Comparison of ENCODE assay signal across 33 cellular contexts in the genomic region with DNA sequence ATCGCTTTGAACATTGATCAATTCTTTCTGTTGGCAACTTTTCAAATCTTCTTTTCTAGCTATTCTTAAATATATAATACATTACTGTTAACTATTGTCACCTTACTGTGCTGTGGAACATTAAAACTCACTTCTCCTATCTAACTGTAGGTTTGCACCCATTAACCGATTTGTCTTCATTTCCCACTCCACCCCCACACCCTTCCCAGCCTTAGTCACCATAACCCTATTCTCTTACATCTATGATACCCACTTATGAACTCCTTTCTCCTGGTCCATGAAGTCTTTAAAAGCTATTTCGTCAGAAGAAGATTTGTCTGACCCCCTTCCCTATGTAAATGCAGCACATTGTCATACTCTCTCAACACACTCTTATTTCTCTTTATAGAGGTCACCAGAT.
"Had no signal": no experiment of that assay in that cellular context is flagged by ENCODE, and none has a peak within 500 bp of the region (broad histone marks: within the 10 kb centered on the region; RNA-seq: fewer than 3 reads in every experiment).

No MANE protein-coding gene starts in this region.

- H3K4me3 ChIP-seq: adrenal gland, ascending aorta, body of pancreas, breast epithelium, cardiac muscle cell had no signal

- H3K36me3 ChIP-seq: adrenal gland, ascending aorta, brain microvascular endothelial cell, breast epithelium, cardiac muscle cell had no signal

- ATAC-seq: activated naive CD4-positive, alpha-beta T cell treated with anti-CD3 and anti-CD28 coated beads, Interleukin-2, amount 50 U/mL, for 72 hours; activated naive CD8-positive, alpha-beta T cell treated with anti-CD3 and anti-CD28 coated beads, Interleukin-2, amount 50 U/mL, for 24 hours; activated T-cell treated with anti-CD3 and anti-CD28 coated beads, Interleukin-2, amount 50 U/mL, for 4 hours; activated T-cell treated with anti-CD3 and anti-CD28 coated beads, Interleukin-2, amount 50 U/mL, for 72 hours; activated T-helper 17 cell treated with anti-CD3 and anti-CD28 coated beads, Interleukin-2, amount 50 U/mL, for 72 hours; body of pancreas had no signal

- H3K27ac ChIP-seq: adrenal gland, ascending aorta, body of pancreas, brain microvascular endothelial cell, breast epithelium, cardiac muscle cell had no signal

- DNase-seq: activated effector memory CD4-positive, alpha-beta T cell treated with anti-CD3 and anti-CD28 coated beads, Interleukin-2, amount 50 U/mL, for 16 hours; activated effector memory CD4-positive, alpha-beta T cell treated with Interleukin-2 at 50 U/mL for 16 hours; activated gamma-delta T cell; activated gamma-delta T cell treated with Interleukin-2 at 50 U/mL for 16 hours; activated naive CD4-positive, alpha-beta T cell; activated naive CD4-positive, alpha-beta T cell treated with anti-CD3 and anti-CD28 coated beads for 36 hours; activated naive CD4-positive, alpha-beta T cell treated with anti-CD3 and anti-CD28 coated beads, Interleukin-2, amount 10 ng/mL, durations not matched to agents 7 days and 5 days; activated naive CD4-positive, alpha-beta T cell treated with anti-CD3 and anti-CD28 coated beads, Interleukin-2, amount 50 U/mL, for 16 hours; activated naive CD4-positive, alpha-beta T cell treated with Interleukin-2 at 50 U/mL for 16 hours; activated naive CD8-positive, alpha-beta T cell treated with anti-CD3 and anti-CD28 coated beads for 36 hours; activated naive CD8-positive, alpha-beta T cell treated with anti-CD3 and anti-CD28 coated beads, Interleukin-2, amount 10 ng/mL, durations not matched to agents 7 days and 5 days; activated naive CD8-positive, alpha-beta T cell treated with anti-CD3 and anti-CD28 coated beads, Interleukin-2, amount 50 U/mL, for 24 hours; activated T-cell treated with anti-CD3 and anti-CD28 coated beads, Interleukin-2, amount 50 U/mL, for 1 hour; activated T-cell treated with anti-CD3 and anti-CD28 coated beads, Interleukin-2, amount 50 U/mL, for 24 hours; activated T-cell treated with anti-CD3 and anti-CD28 coated beads, Interleukin-2, amount 50 U/mL, for 4 hours; activated T-cell treated with anti-CD3 and anti-CD28 coated beads, Interleukin-2, amount 50 U/mL, for 48 hours; activated T-cell treated with anti-CD3 and anti-CD28 coated beads, Interleukin-2, amount 50 U/mL, for 72 hours; adrenal gland; amniotic stem cell; amygdala; anterior cingulate cortex; aorta; body of pancreas; brain microvascular endothelial cell; central memory CD4-positive, alpha-beta T cell; cerebellar nuclear complex had no signal

- H3K27me3 ChIP-seq: adrenal gland, ascending aorta, body of pancreas, brain microvascular endothelial cell, breast epithelium, cardiac muscle cell had no signal

- FAIRE-seq: astrocyte, bronchial epithelial cell had no signal

- H3K9me3 ChIP-seq: adrenal gland, ascending aorta, body of pancreas had no signal

- H3K4me1 ChIP-seq: adrenal gland, ascending aorta, body of pancreas, breast epithelium had no signal
